10 cellular contexts compared by ENCODE assay signal in genomic region chr11:58204042-58204441, GRCh38. TPM values are rescaled to one million over a fixed set of nuclear protein-coding genes. Genes with fewer than 3 reads are reported as not detected.
"Had no signal": no experiment of that assay in that cellular context is flagged by ENCODE, and none has a peak within 500 bp of the region (broad histone marks: within the 10 kb centered on the region; RNA-seq: fewer than 3 reads in every experiment).

Gene OR1S2 (minus strand): TSS chr11:58204142. CDS start chr11:58204142, 0 bp downstream.

- H3K4me3 ChIP-seq: K562 had no signal

- H3K27ac ChIP-seq: HL-60, KMS-11 had no signal

- H3K4me3 Mint-ChIP-seq: IgD-negative memory B cell had no signal

- H3K9ac ChIP-seq: KMS-11 had no signal

- H3K36me3 Mint-ChIP-seq: IgD-negative memory B cell had no signal

- H3K4me2 ChIP-seq: KMS-11 had no signal

- H3K4me1 Mint-ChIP-seq: IgD-negative memory B cell had no signal

- DNase-seq: IMR-90, KBM-7, KG1 had no signal

RNA-seq across cellular contexts. Expression of gene OR1S2, which starts in this region (rescaled TPM):
- total RNA-seq: HepG2, HT-29, HT1080, IMR-90, K562 had no signal
- polyA plus RNA-seq: HepG2, IgD-negative memory B cell, IMR-90, K562 had no signal
